Comparison of ENCODE assay signal across 31 cellular contexts in genomic region chrX:46173159-46173558, GRCh38.
"Had no signal": no experiment of that assay in that cellular context is flagged by ENCODE, and none has a peak within 500 bp of the region (broad histone marks: within the 10 kb centered on the region; RNA-seq: fewer than 3 reads in every experiment).

No MANE protein-coding gene starts in this region.

- H3K9me3 ChIP-seq: ovary, suprapubic skin, thoracic aorta, thyroid gland, tibial nerve, upper lobe of left lung had no signal

- H3K79me2 ChIP-seq: parathyroid adenoma had no signal

- ATAC-seq: naive thymus-derived CD4-positive, alpha-beta T cell; natural killer cell; psoas muscle; right cardiac atrium; sciatic nerve; stimulated activated memory B cell treated with anti-CD40 and anti-IgM and Interleukin-4, amounts not matched to agents 10 μg/mL and 1 μg/mL and 100 μg/mL, for 72 hours; stimulated activated naive CD8-positive, alpha-beta T cell treated with anti-CD3 and anti-CD28 coated beads, Interleukin-15, amount 100 ng/mL, for 72 hours; stimulated activated naive CD8-positive, alpha-beta T cell treated with anti-CD3 and anti-CD28 coated beads, Interleukin-15, Interleukin-2, amounts not matched to agents 100 U/mL and 50 U/mL, for 24 hours had no signal

- H3K4me2 ChIP-seq: neural progenitor cell, smooth muscle cell had no signal

- H3K9ac ChIP-seq: neural progenitor cell, parathyroid adenoma had no signal

- H3K4me1 ChIP-seq: neural progenitor cell, parathyroid adenoma, psoas muscle, spleen, suprapubic skin, thyroid gland, tibial nerve, upper lobe of left lung, vagina had no signal

- H3K4me3 ChIP-seq: neural progenitor cell, ovary, psoas muscle, skin epidermis, smooth muscle cell, spleen, suprapubic skin, thoracic aorta, thyroid gland, tibial nerve, upper lobe of left lung, vagina had no signal

- DNase-seq: naive thymus-derived CD4-positive, alpha-beta T cell; natural killer cell; occipital lobe; ovary; posterior cingulate gyrus; psoas muscle; right cardiac atrium; spleen; stimulated activated CD4-positive, alpha-beta T cell treated with anti-CD3 and anti-CD28 coated beads, Interleukin-12 subunit alpha, Interleukin-12 subunit beta, amount 100 ng/mL, for 4 hours; stimulated activated CD4-positive, alpha-beta T cell treated with anti-CD3 and anti-CD28 coated beads, Interleukin-1b, Interleukin-23, amount 100 ng/mL, for 48 hours; stimulated activated CD4-positive, alpha-beta T cell treated with anti-CD3 and anti-CD28 coated beads, Interleukin-4, amount 100 ng/mL, for 1 hour; stimulated activated CD4-positive, alpha-beta T cell treated with anti-CD3 and anti-CD28 coated beads, Interleukin-4, amount 100 ng/mL, for 4 hours; stimulated activated CD8-positive, alpha-beta memory T cell treated with anti-CD3 and anti-CD28 coated beads, Interleukin-4, amount 100 ng/mL, for 48 hours; stimulated activated naive CD4-positive, alpha-beta T cell; stimulated activated naive CD8-positive, alpha-beta T cell treated with anti-CD3 and anti-CD28 coated beads, Interleukin-15, amount 100 ng/mL, for 72 hours; stimulated activated naive CD8-positive, alpha-beta T cell treated with anti-CD3 and anti-CD28 coated beads, Interleukin-15, Interleukin-2, amounts not matched to agents 100 U/mL and 50 U/mL, for 24 hours; substantia nigra; thyroid gland; trophoblast cell; upper lobe of left lung had no signal

- H3K27ac ChIP-seq: neural progenitor cell, ovary, parathyroid adenoma, psoas muscle, skin epidermis, spleen, suprapubic skin, thoracic aorta, thyroid gland, tibial nerve, upper lobe of left lung, vagina had no signal

- H3K36me3 ChIP-seq: neural progenitor cell, ovary, spleen, suprapubic skin, thoracic aorta, thyroid gland, tibial nerve, upper lobe of left lung, vagina had no signal

- FAIRE-seq: urothelium cell line had no signal

- H2AFZ ChIP-seq: neural progenitor cell, parathyroid adenoma had no signal

- H3K27me3 ChIP-seq: neural progenitor cell, ovary, spleen, suprapubic skin, thyroid gland, tibial nerve, upper lobe of left lung, vagina had no signal
